ENCODE assay signal across 1 cellular context in the genomic region with DNA sequence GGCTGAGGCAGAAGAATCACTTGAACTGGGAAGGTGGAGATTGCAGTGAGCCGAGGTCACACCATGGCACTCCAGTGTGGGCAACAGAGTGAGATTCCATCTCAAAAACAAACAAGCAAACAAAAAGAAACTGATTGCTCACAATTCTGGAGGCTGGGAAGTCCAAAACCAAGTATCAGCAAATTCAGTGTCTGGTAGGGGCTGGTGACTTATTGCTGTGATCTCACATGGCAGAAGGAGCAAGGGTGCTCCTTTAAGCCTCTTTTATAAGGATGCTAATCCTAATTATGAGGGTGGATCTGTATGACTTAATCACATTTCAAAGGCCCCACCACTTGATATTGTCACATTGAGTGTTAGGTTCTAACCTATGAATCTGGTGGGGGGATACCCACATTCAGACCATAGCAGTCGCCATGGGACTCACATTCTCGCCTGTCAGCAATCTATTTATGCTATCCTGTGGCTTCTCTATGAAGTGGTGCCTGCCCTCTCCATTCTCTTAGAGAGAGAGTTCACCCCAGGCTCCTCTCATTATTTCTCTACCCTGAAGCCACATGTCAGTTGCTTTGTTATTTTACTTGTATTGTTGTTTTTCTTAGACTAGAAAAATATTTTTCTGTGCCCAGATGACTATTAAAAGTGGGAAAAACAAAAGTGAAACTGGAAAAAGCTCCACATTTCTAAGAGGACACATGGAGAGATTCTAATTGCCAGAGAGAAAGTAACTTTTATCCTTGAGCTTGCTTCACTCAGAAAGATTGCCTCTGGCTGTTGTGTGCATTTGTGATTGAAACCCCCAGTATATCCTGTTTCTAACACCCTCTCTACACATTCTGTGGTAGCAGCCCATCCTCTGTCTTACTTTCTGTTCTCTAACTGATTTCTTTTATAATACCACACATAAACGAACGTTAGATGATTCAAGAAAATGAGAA.
TF ChIP-seq lines count a peak whose summit lies in the region.

No MANE protein-coding gene starts in this region.

TF ChIP-seq in GM12878, 131 proteins besides CTCF, POLR2A, EP300 and RAD21 (continued from another document):
- TF ChIP-seq RUNX3 (IDR thresholded peaks at IDR 0.05; ENCODE audit: low read length) (no peak), SP1 (IDR thresholded peaks at IDR 0.05; ENCODE audit: low read depth, low read length) (no peak), DPF2 (IDR thresholded peaks at IDR 0.05) (no peak), IKZF2 (IDR thresholded peaks at IDR 0.05) (peak in 1 of 2 experiments; percentile 60; a peak in 3 of 4 replicates), BCL3 (IDR thresholded peaks at IDR 0.05; ENCODE audit: borderline replicate concordance, insufficient read depth, low read depth, low read length, poor library complexity, severe bottlenecking) (no peak)
